In the genomic region with DNA sequence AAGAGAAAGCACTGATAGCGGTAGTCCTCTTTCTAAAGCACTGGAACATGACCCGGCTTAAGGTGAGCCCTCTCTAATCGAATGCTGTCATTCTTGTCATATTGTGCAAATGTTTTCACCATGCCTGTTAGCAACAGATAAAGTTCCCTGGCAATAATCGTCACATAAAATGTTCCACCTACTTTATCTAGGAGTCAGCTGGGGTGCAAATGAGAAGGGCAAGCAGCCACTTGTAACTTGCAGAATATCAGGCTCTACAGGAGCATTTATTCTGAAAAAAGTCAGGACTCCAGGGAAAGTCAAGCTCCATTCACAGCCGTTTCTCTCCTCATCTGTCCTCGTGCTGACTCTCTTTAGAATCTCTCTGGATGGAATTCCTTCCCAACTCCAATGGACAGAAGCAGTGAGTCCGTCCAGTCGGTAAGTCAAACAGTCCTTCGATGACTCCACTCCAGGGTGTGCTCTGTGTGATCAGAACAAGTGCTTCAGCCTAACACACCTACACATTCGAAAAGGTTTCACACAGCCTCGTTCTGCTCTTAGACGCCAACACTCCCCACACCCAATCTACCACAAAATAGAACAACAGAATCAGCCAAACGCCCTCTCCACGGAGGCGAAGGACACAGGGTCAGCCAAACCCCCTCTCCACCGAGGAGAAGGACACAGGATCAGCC, we compare ENCODE assay signal across 27 cellular contexts.
"Had no signal": no experiment of that assay in that cellular context is flagged by ENCODE, and none has a peak within 500 bp of the region (broad histone marks: within the 10 kb centered on the region; RNA-seq: fewer than 3 reads in every experiment).

No MANE protein-coding gene starts in this region.

- H3K9me3 ChIP-seq: adrenal gland, MG63, SK-N-SH had no signal

- DNase-seq: activated CD4-positive, alpha-beta T cell treated with anti-CD3 and anti-CD28 coated beads, Interleukin-2, amount 10 ng/mL, durations not matched to agents 24 days and 14 days; activated CD4-positive, alpha-beta T cell treated with anti-CD3 and anti-CD28 coated beads, Interleukin-2, amount 50 U/mL, for 4 hours; activated CD8-positive, alpha-beta T cell treated with anti-CD3 and anti-CD28 coated beads for 36 hours; activated gamma-delta T cell treated with Interleukin-2 at 50 U/mL for 16 hours; activated naive CD4-positive, alpha-beta T cell treated with anti-CD3 and anti-CD28 coated beads for 36 hours; activated T-cell treated with anti-CD3 and anti-CD28 coated beads, Interleukin-2, amount 50 U/mL, for 1 hour; adrenal gland; central memory CD4-positive, alpha-beta T cell; Kasumi-1; KG1; MG63; NCI-H1048; NCI-H1105 treated with DMSO at 0.1 percent for 48 hours; NCI-H1436 treated with DMSO at 0.1 percent for 48 hours; NCI-H1694 treated with DMSO at 0.1 percent for 48 hours; NCI-H2029 treated with DMSO at 0.1 percent for 48 hours; NCI-H2107; NCI-H2171; NCI-H510A; NCI-H526; NCI-H748 treated with DMSO at 0.1 percent for 48 hours; NK-92 treated with Interleukin-12 subunit alpha and Interleukin-12 subunit beta, amount 100 ng/mL, for 24 hours; PC-9; SHP77 treated with DMSO at 0.1 percent for 48 hours; SK-N-SH had no signal

- H3K4me1 ChIP-seq: adrenal gland, SJSA1 had no signal

- H3K27ac ChIP-seq: adrenal gland, PC-9, SJSA1 had no signal

- H3K4me3 ChIP-seq: adrenal gland, MG63, PC-9, SJSA1 had no signal

- ATAC-seq: activated CD8-positive, alpha-beta T cell treated with anti-CD3 and anti-CD28 coated beads for 36 hours; activated naive CD4-positive, alpha-beta T cell treated with anti-CD3 and anti-CD28 coated beads, Interleukin-2, amount 50 U/mL, for 72 hours had no signal

- H3K27me3 ChIP-seq: adrenal gland, MG63, SJSA1 had no signal
